8 cellular contexts compared by ENCODE assay signal in the genomic region with DNA sequence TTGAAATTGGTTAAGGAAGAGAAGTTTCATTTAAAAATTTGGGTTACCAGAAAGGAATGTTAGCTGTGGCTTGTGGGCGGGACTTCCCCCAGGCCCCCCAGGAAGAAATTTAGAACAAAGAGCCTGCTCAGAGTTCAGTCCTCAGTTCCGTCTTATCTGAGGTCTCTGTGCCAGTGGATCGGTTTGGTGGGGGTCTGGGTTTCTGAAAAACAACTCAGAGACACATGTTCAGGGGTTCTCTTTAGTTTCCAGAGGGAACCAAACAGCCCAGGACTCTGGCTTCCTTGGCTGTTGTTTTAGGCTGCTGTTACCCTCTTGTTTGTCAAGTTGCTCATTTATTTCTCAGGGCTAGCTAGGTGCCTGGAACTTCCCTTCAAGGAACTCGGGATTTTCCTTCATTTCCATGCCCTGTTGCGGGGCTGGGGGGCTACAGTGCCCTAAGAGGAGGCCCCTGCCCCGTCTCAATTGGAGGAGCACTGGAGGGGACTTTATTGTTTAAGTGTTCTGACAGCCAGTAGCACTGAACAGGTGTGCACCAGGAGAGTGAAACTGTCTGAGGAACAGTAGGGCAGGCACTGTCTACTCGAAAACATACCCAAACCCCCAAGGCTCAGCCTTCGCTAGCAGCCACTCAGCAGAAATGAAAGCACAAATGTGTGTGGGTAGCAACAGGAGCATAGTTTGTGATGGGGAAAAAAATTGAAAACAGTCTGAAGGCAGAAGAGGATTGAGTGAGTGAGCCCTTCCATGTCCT. TPM values are rescaled to one million over a fixed set of nuclear protein-coding genes. Genes with fewer than 3 reads are reported as not detected.
DNase-seq lines count a peak whose midpoint lies in the region; ATAC-seq and TF ChIP-seq lines count a peak whose summit lies in the region.

No MANE protein-coding gene starts in this region.

- peak; percentile 99 for ATAC-seq in GM19395 (IDR thresholded peaks at IDR 0.05; ENCODE audit: unreplicated experiment)
- peak; percentile 93 for ATAC-seq in HG02981 (IDR thresholded peaks at IDR 0.05; ENCODE audit: unreplicated experiment)
- peak; percentile 83 for ATAC-seq in activated CD8-positive, alpha-beta T cell treated with anti-CD3 and anti-CD28 coated beads, Interleukin-2, amount 10 ng/mL, durations not matched to agents 7 days and 5 days
- no peak for ATAC-seq in natural killer cell

- CTCF ChIA-PET in activated CD8-positive, alpha-beta T cell treated with anti-CD3 and anti-CD28 coated beads, Interleukin-2, amount 10 ng/mL, durations not matched to agents 7 days and 5 days (lab: Charles Lee), result interaction anchor here (0.9 to 1.5 kb wide), 2 partner anchors 8 to 199 kb away, joined by 3 read pairs; no protein-coding TSS in a partner anchor

- POLR2A ChIA-PET in activated CD8-positive, alpha-beta T cell treated with anti-CD3 and anti-CD28 coated beads, Interleukin-2, amount 10 ng/mL, durations not matched to agents 7 days and 5 days (lab: Charles Lee), result interaction anchor here (3.2 kb wide), 1 partner anchor 14 kb away, joined by 29 read pairs; no protein-coding TSS in a partner anchor

- H3K9me3 Mint-ChIP-seq in activated CD8-positive, alpha-beta T cell treated with anti-CD3 and anti-CD28 coated beads, Interleukin-2, amount 10 ng/mL, durations not matched to agents 7 days and 5 days (ENCODE audit: insufficient read depth), result no peaks in the 10 kb centered on the region
- H3K9me3 Mint-ChIP-seq in natural killer cell, result no peaks in the 10 kb centered on the region

- H3K27ac Mint-ChIP-seq in activated CD8-positive, alpha-beta T cell treated with anti-CD3 and anti-CD28 coated beads, Interleukin-2, amount 10 ng/mL, durations not matched to agents 7 days and 5 days, result peak overlapping the region; percentile 81
- no peak overlapping the region for H3K27ac Mint-ChIP-seq in natural killer cell

- peak overlapping the region; percentile 20 for H3K4me3 Mint-ChIP-seq in activated CD8-positive, alpha-beta T cell treated with anti-CD3 and anti-CD28 coated beads, Interleukin-2, amount 10 ng/mL, durations not matched to agents 7 days and 5 days
- H3K4me3 Mint-ChIP-seq in natural killer cell, result no peak overlapping the region

- H3K36me3 Mint-ChIP-seq in activated CD8-positive, alpha-beta T cell treated with anti-CD3 and anti-CD28 coated beads, Interleukin-2, amount 10 ng/mL, durations not matched to agents 7 days and 5 days (ENCODE audit: low read depth), result peaks cover 12% of the 10 kb centered on the region
- H3K36me3 Mint-ChIP-seq in natural killer cell, result no peaks in the 10 kb centered on the region

- peak; percentile 75 for DNase-seq in GM10266 (ENCODE audit: extremely low spot score)
- DNase-seq in activated CD8-positive, alpha-beta T cell treated with anti-CD3 and anti-CD28 coated beads, Interleukin-2, amount 10 ng/mL, durations not matched to agents 7 days and 5 days, result no peak
- no peak for DNase-seq in DMS153 treated with DMSO at 0.1 percent for 48 hours (lab: John Stamatoyannopoulos, UW; ENCODE audit: unreplicated experiment)
- DNase-seq in COLO668 (lab: John Stamatoyannopoulos, UW; ENCODE audit: unreplicated experiment), result no peak
- DNase-seq in kidney glomerular epithelial cell (lab: John Stamatoyannopoulos, UW), result no peak
- no peak for DNase-seq in natural killer cell

- no peaks in the 10 kb centered on the region for H3K27me3 Mint-ChIP-seq in activated CD8-positive, alpha-beta T cell treated with anti-CD3 and anti-CD28 coated beads, Interleukin-2, amount 10 ng/mL, durations not matched to agents 7 days and 5 days (ENCODE audit: low read depth)
- peaks cover 12 to 19% of the 10 kb centered on the region in 2 donors for H3K27me3 Mint-ChIP-seq in natural killer cell (ENCODE audit: low read depth in 2 of 2)

- intact Hi-C loops in natural killer cell (cut with micrococcal nuclease), result no loop called here

- H3K4me1 Mint-ChIP-seq in activated CD8-positive, alpha-beta T cell treated with anti-CD3 and anti-CD28 coated beads, Interleukin-2, amount 10 ng/mL, durations not matched to agents 7 days and 5 days (ENCODE audit: low read depth), result peaks cover 55% of the 10 kb centered on the region
- no peaks in the 10 kb centered on the region for H3K4me1 Mint-ChIP-seq in natural killer cell

- TF ChIP-seq CTCF in GM10266 (IDR thresholded peaks at IDR 0.05; ENCODE audit: control insufficient read depth, insufficient read depth, low read depth, missing control alignments) (no peak), natural killer cell (IDR thresholded peaks at IDR 0.05) (no peak)

RNA-seq across cellular contexts. Expression of gene ALOX5, which starts 59.9 kb away (rescaled TPM):
- total RNA-seq in activated CD8-positive, alpha-beta T cell treated with anti-CD3 and anti-CD28 coated beads, Interleukin-2, amount 10 ng/mL, durations not matched to agents 7 days and 5 days, result 1 to 10 TPM; 9.7 to 9.9 TPM
- 10 to 100 TPM in 2 of 3 donors, 1 to 10 TPM in 1; 8.6 to 93.5 (median 12.4) TPM for total RNA-seq in natural killer cell

Comparison
In these comparisons a context has a peak if more than half of its experiments do, and no peak if none do; other contexts are left out.
1. ATAC-seq: peak in GM19395 (single experiment), HG02981 (single experiment) and activated CD8-positive, alpha-beta T cell treated with anti-CD3 and anti-CD28 coated beads, Interleukin-2, amount 10 ng/mL, durations not matched to agents 7 days and 5 days (single experiment); none in natural killer cell (0 of 3).